In the genomic region with DNA sequence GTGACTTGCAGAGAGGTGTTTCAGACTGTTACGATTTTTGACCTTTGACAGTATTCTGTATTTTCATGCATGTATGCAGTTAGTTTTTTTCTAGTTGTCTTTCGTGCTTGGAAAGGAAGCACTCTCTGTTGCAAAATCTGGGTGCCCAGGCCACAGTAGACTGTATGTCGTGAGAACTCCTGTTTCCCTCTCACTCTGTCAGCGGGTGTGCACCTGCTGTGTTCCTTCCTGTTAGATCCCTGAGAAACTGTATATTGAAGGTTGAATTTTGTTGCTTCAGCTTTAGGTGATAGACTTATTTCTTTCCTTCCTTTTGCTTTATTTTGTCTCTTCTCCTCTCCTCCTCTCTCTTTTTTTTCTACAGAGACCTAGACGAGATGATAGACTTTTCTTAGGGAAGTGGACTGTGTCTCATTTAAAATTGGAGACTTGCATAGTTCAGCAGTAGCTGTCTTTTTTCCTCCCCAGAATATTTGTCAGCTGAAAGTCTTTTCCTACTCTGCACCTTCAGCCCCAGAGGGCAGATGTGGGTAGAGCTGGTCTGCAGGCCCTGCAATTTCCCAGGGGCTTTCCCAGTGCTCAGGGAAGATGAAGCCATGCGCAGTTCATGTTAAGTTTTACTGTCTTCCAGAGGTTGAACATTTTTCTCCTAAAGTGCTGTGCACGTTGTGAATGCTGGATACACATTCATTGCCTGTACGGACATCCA, we compare ENCODE assay signal across 8 cellular contexts. TPM values are rescaled to one million over a fixed set of nuclear protein-coding genes. Genes with fewer than 3 reads are reported as not detected.
DNase-seq lines count a peak whose midpoint lies in the region; ATAC-seq, FAIRE-seq and TF ChIP-seq lines count a peak whose summit lies in the region.

No MANE protein-coding gene starts in this region.

- H3K4me2 ChIP-seq in K562 (ENCODE audit: insufficient read depth, low read length) = peak overlapping the region; percentile 91

- peak; percentile 56 for DNase-seq in NCI-H82 (lab: John Stamatoyannopoulos, UW)
- DNase-seq in NCI-H82 treated with DMSO at 0.1 percent for 48 hours (lab: John Stamatoyannopoulos, UW; ENCODE audit: unreplicated experiment) = no peak
- DNase-seq in Peyer's patch = peak in 2 of 3 donors; percentile 49 to 51
- peak in 3 of 4 experiments; percentile 15 to 47 (median 41) for DNase-seq in K562 (ENCODE audit: extremely low read depth in 1 of 4, low spot score in 3 of 4)
- DNase-seq in left colon = peak in 1 of 2 donors; percentile 33
- peak; percentile 36 for DNase-seq in stimulated activated naive B cell treated with anti-CD40 and anti-IgM and Interleukin-4, amounts not matched to agents 10 μg/mL and 1 μg/mL and 100 μg/mL, for 72 hours

- peaks cover 38 to 60% of the 10 kb centered on the region in 2 donors for H3K4me1 Mint-ChIP-seq in stimulated activated naive B cell treated with anti-CD40 and anti-IgM and Interleukin-4, amounts not matched to agents 10 μg/mL and 1 μg/mL and 100 μg/mL, for 72 hours

- H3K36me3 Mint-ChIP-seq in stimulated activated naive B cell treated with anti-CD40 and anti-IgM and Interleukin-4, amounts not matched to agents 10 μg/mL and 1 μg/mL and 100 μg/mL, for 72 hours = peaks cover 4 to 27% of the 10 kb centered on the region in 2 donors

- H3K9ac ChIP-seq in K562 (ENCODE audit: insufficient read depth in 1 of 2, low read depth in 2 of 2, low read length in 2 of 2) = peak overlapping the region; percentile 65 to 91

- H3K36me3 ChIP-seq in Peyer's patch (no peaks in the 10 kb centered on the region), K562 (ENCODE audit: control insufficient read depth, insufficient read depth, low read length) (peaks cover 5% of the 10 kb centered on the region; the same call in 2 of the 3 replicates)

- intact Hi-C loops in K562 (cut with micrococcal nuclease) = loop anchor here (2.0 kb wide), 2 partner anchors 15 to 283 kb away; no protein-coding TSS in a partner anchor
- intact Hi-C loops in left colon (cut with DNase I, micrococcal nuclease) = no loop called here

- peak; percentile 40 for FAIRE-seq in K562 (lab: Jason Lieb, UNC)

- H3K9me3 ChIP-seq in Peyer's patch = no peaks in the 10 kb centered on the region
- no peaks in the 10 kb centered on the region for H3K9me3 ChIP-seq in K562 (replicated peaks; ENCODE audit: control insufficient read depth, insufficient read depth, low read depth, low read length)

- no peak for TF ChIP-seq RAD21 in K562 (CRISPR knock-in tag; conservative IDR thresholded peaks at IDR 0.05 in 1 of 2, IDR thresholded peaks at IDR 0.05 in 1 of 2)

- no peak for TF ChIP-seq CTCF in Peyer's patch (IDR thresholded peaks at IDR 0.05)
- TF ChIP-seq CTCF in K562 (IDR thresholded peaks at IDR 0.05 in 2 of 3, conservative IDR thresholded peaks at IDR 0.05 in 1 of 3; ENCODE audit: insufficient read depth in 2 of 3, low read depth in 1 of 3, low read length in 3 of 3) = peak in 1 of 3 experiments; percentile 24; a peak in 2 of 6 replicates

- CTCF ChIA-PET in K562 (lab: Yijun Ruan, JAX; ENCODE audit: low intra/inter-chr PET ratio) = no interaction called here

- POLR2A ChIA-PET in K562 (lab: Yijun Ruan, JAX) = interaction anchor here (0.6 to 2.3 kb wide), 15 partner anchors 8 to 292 kb away, joined by 3 to 7 read pairs (median 4); no protein-coding TSS in a partner anchor

- peak overlapping the region; percentile 94 for H3K27ac Mint-ChIP-seq in stimulated activated naive B cell treated with anti-CD40 and anti-IgM and Interleukin-4, amounts not matched to agents 10 μg/mL and 1 μg/mL and 100 μg/mL, for 72 hours

- no peaks in the 10 kb centered on the region for H3K27me3 Mint-ChIP-seq in stimulated activated naive B cell treated with anti-CD40 and anti-IgM and Interleukin-4, amounts not matched to agents 10 μg/mL and 1 μg/mL and 100 μg/mL, for 72 hours

- no peaks in the 10 kb centered on the region for H3K9me3 Mint-ChIP-seq in stimulated activated naive B cell treated with anti-CD40 and anti-IgM and Interleukin-4, amounts not matched to agents 10 μg/mL and 1 μg/mL and 100 μg/mL, for 72 hours

- peak overlapping the region; percentile 89 to 92 for H3K4me3 Mint-ChIP-seq in stimulated activated naive B cell treated with anti-CD40 and anti-IgM and Interleukin-4, amounts not matched to agents 10 μg/mL and 1 μg/mL and 100 μg/mL, for 72 hours

- no peak for TF ChIP-seq EP300 in K562 (IDR thresholded peaks at IDR 0.05; ENCODE audit: low read length)

- H3K4me3 ChIP-seq in Peyer's patch = peak overlapping the region; percentile 71 to 98 (median 89)
- H3K4me3 ChIP-seq in K562 = peak overlapping the region; percentile 77

- no peak overlapping the region for H2AFZ ChIP-seq in K562 (ENCODE audit: low read depth, low read length)

- peaks cover 79% of the 10 kb centered on the region for H3K79me2 ChIP-seq in K562 (ENCODE audit: control insufficient read depth, insufficient read depth, low read length)

- H3K4me1 ChIP-seq in Peyer's patch = peaks cover 0 to 27% (median 6%) of the 10 kb centered on the region in 4 donors
- H3K4me1 ChIP-seq in K562 (replicated peaks in 1 of 2; ENCODE audit: control insufficient read depth in 2 of 2, insufficient read depth in 2 of 2, low read length in 2 of 2) = peaks cover 42 to 49% of the 10 kb centered on the region in 2 experiments

- H3K27ac ChIP-seq in Peyer's patch (peak overlapping the region; percentile 93 to 99 (median 96)), K562 (ENCODE audit: extremely low read depth, low read depth, low read length) (peak overlapping the region; percentile 93)

- H3K9me1 ChIP-seq in K562 (ENCODE audit: control insufficient read depth, insufficient read depth, low read length) = no peaks in the 10 kb centered on the region

- peaks cover 14% of the 10 kb centered on the region; the same call in 1 of the 2 replicates for H4K20me1 ChIP-seq in K562 (replicated peaks; ENCODE audit: control insufficient read depth, insufficient read depth, low read length)

- TF ChIP-seq POLR2A in Peyer's patch (IDR thresholded peaks at IDR 0.05) (no peak), K562 (conservative IDR thresholded peaks at IDR 0.05) (no peak)

- in situ Hi-C loops in K562 (cut with MboI) = no loop called here

- H3K27me3 ChIP-seq in Peyer's patch = no peaks in the 10 kb centered on the region
- H3K27me3 ChIP-seq in K562 (ENCODE audit: control insufficient read depth in 2 of 2, insufficient read depth in 2 of 2, low read length in 2 of 2) = no peaks in the 10 kb centered on the region

- 0 out of 3 replicates have a peak, but pooled peaks have one; percentile 1 for ATAC-seq in K562
- peak; percentile 40 for ATAC-seq in left colon
- peak; percentile 25 for ATAC-seq in stimulated activated naive B cell treated with anti-CD40 and anti-IgM and Interleukin-4, amounts not matched to agents 10 μg/mL and 1 μg/mL and 100 μg/mL, for 72 hours (replicated peaks)
- ATAC-seq in HG02884 (IDR thresholded peaks at IDR 0.05; ENCODE audit: unreplicated experiment) = no peak
- ATAC-seq in HG03175 (IDR thresholded peaks at IDR 0.05; ENCODE audit: unreplicated experiment) = no peak

- 3% methylated on average over 8 of the region's 8 CpGs for WGBS in K562 (ENCODE audit: insufficient coverage, low coverage, missing lambda C conversion rate)

- TSS peak; percentile 42 for BruUV-seq in K562 (replicated peaks; lab: Mats Ljungman, UMichigan)

TF ChIP-seq in K562, 482 proteins besides CTCF, POLR2A, EP300 and RAD21 (continues in another document):
- TF ChIP-seq ILF3 (IDR thresholded peaks at IDR 0.05; ENCODE audit: borderline replicate concordance) (no peak), ZNF124 (CRISPR knock-in tag; IDR thresholded peaks at IDR 0.05) (no peak), FOXA1 (IDR thresholded peaks at IDR 0.05; ENCODE audit: borderline replicate concordance) (no peak), KAT7 (CRISPR knock-in tag; IDR thresholded peaks at IDR 0.05; ENCODE audit: borderline replicate concordance) (0 out of 2 replicates have a peak, but pooled peaks have one; percentile 42), JUND (IDR thresholded peaks at IDR 0.05; ENCODE audit: borderline replicate concordance, low read depth, low read length) (no peak), JUND (tag; IDR thresholded peaks at IDR 0.05; ENCODE audit: borderline replicate concordance, low read depth, low read length) (0 out of 3 replicates have a peak, but pooled peaks have one; percentile 6), CTBP1 (IDR thresholded peaks at IDR 0.05; ENCODE audit: borderline replicate concordance) (no peak), GABPB2 (CRISPR knock-in tag; conservative IDR thresholded peaks at IDR 0.05) (no peak), ZNF445 (CRISPR knock-in tag; IDR thresholded peaks at IDR 0.05; ENCODE audit: low read depth) (no peak), POLR2AphosphoS2 (IDR thresholded peaks at IDR 0.05; ENCODE audit: low read length) (no peak), NR2F6 (CRISPR knock-in tag; IDR thresholded peaks at IDR 0.05) (no peak)
- TF ChIP-seq, protein P1, sequence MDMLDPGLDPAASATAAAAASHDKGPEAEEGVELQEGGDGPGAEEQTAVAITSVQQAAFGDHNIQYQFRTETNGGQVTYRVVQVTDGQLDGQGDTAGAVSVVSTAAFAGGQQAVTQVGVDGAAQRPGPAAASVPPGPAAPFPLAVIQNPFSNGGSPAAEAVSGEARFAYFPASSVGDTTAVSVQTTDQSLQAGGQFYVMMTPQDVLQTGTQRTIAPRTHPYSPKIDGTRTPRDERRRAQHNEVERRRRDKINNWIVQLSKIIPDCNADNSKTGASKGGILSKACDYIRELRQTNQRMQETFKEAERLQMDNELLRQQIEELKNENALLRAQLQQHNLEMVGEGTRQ (CRISPR knock-in tag; IDR thresholded peaks at IDR 0.05) = no peak

RNA-seq across cellular contexts. Expression of gene TRAPPC10, which starts 1.4 kb away (rescaled TPM):
- 100 to 1,000 TPM in 1 of 4 donors, 10 to 100 TPM in 3; 62.2 to 153 (median 93.0) TPM for total RNA-seq in Peyer's patch
- total RNA-seq in K562 (2011; cell fraction: chromatin; rRNA removed; ENCODE audit: low replicate concordance) = 206 and 248 TPM in 2 replicates
- total RNA-seq in K562 (2011; cell fraction: nucleolus; rRNA removed) = 84.7 and 101 TPM in 2 replicates
- total RNA-seq in K562 (2011; cell fraction: nucleoplasm; rRNA removed) = 136 and 156 TPM in 2 replicates
- 18.6 and 26.0 TPM in 2 replicates for total RNA-seq in K562 (2014; rRNA removed)
- total RNA-seq in K562 (2014; rRNA removed; fragmentation: Illumina TruSeq; extraction: Trizol) = 31.0 and 32.8 TPM in 2 replicates
- 27.3 and 30.0 TPM in 2 replicates for total RNA-seq in K562 (2015; rRNA removed; fragmentation: Illumina TruSeq; extraction: Trizol)
- 33.8 and 40.5 TPM in 2 replicates for total RNA-seq in K562 (2021)
- 24.3 and 25.4 TPM in 2 replicates for polyA plus RNA-seq in K562 (2011; rRNA removed)
- polyA plus RNA-seq in K562 (2011; cell fraction: cytosol; rRNA removed) = 15.0 and 18.0 TPM in 2 replicates
- 90.3 and 102 TPM in 2 replicates for polyA plus RNA-seq in K562 (2011; cell fraction: nucleus; rRNA removed)
- 22.2 and 26.6 TPM in 2 replicates for polyA plus RNA-seq in K562 (2012)
- 27.5 and 28.9 TPM in 2 replicates for polyA plus RNA-seq in K562 (2014; fragmentation: Illumina TruSeq; extraction: Trizol)
- polyA plus RNA-seq in K562 (2014; fragmentation: Nextera tagmentation; extraction: Ambion mirVana) = 1 to 10 TPM; 1.1 to 1.3 TPM
- 20.4 and 21.5 TPM in 2 replicates for polyA plus RNA-seq in K562 (2014; rRNA removed)
- polyA minus RNA-seq in K562 (2011; rRNA and poly(A)+ RNA removed) = 31.9 and 33.4 TPM in 2 replicates
- polyA minus RNA-seq in K562 (2011; cell fraction: cytosol; rRNA and poly(A)+ RNA removed) = 13.8 and 16.4 TPM in 2 replicates
- 27.6 and 38.5 TPM in 2 replicates for polyA minus RNA-seq in K562 (2011; cell fraction: nucleus; rRNA and poly(A)+ RNA removed)
- total RNA-seq in left colon = 10 to 100 TPM; 63.6 to 69.4 TPM

Comparison
In these comparisons a context has a peak if more than half of its experiments do, and no peak if none do; other contexts are left out.
1. ATAC-seq: peak in K562 (single experiment), left colon (single experiment) and stimulated activated naive B cell treated with anti-CD40 and anti-IgM and Interleukin-4, amounts not matched to agents 10 μg/mL and 1 μg/mL and 100 μg/mL, for 72 hours (2 of 2); none in HG02884 (single experiment) and HG03175 (single experiment).